ENCODE assay signal across 9 cellular contexts in the genomic region with DNA sequence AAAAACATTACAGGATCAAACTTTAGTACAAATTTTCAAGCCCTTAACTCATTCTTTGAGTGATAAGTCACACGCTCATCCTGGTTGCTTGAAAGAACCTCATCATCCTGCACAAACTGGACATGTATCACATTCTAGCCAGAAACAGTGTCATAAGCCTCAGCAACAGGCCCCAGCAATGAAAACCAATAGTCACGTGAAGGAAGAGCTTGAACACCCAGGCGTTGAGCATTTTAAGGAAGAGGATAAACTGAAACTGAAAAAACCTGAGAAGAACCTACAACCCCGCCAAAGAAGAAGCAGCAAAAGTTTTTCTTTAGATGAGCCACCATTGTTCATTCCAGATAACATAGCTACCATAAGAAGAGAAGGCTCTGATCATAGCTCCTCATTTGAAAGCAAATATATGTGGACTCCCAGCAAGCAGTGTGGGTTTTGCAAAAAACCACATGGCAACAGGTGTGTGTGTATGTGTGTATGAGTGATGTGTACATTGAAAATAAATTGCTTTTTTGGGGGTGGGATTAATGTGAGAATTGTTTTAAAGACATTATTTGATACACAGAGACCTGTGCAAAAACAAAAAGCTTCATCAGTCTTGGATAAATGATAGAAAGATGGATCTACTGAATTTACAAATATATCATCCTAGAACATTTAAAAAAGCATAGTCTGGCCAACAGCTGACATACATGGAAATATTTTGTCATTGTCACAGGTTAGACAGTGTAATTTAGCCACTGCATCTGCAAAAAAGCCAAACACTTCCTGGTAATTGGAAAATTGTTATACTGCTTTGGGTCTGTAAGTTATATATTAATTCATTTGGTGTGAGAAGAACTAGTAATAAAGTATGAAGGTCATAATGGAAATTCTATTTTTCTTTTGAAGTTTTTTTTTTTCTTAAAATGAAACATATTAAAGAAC. TPM values are rescaled to one million over a fixed set of nuclear protein-coding genes. Genes with fewer than 3 reads are reported as not detected.
DNase-seq lines count a peak whose midpoint lies in the region; ATAC-seq and TF ChIP-seq lines count a peak whose summit lies in the region.
"Had no signal": no experiment of that assay in that cellular context is flagged by ENCODE, and none has a peak within 500 bp of the region (broad histone marks: within the 10 kb centered on the region; RNA-seq: fewer than 3 reads in every experiment).

No MANE protein-coding gene starts in this region.

- H3K27ac Mint-ChIP-seq in endodermal cell = peak overlapping the region; percentile 32
- H3K27ac Mint-ChIP-seq in CD4-positive, alpha-beta memory T cell = peak overlapping the region in 2 of 7 donors; percentile 2 to 48

- CTCF ChIA-PET in CD4-positive, alpha-beta memory T cell (lab: Charles Lee; ENCODE audit: partially characterized antibody) = interaction anchor here (0.9 to 1.8 kb wide), 2 partner anchors 10 to 87 kb away, joined by 3 to 6 read pairs; no protein-coding TSS in a partner anchor

- H3K27ac ChIP-seq in endodermal cell (ENCODE audit: low read depth, low read length) = no peak overlapping the region
- H3K27ac ChIP-seq in CD4-positive, alpha-beta memory T cell (ENCODE audit: low read depth, low read length) = no peak overlapping the region

- H3K4me3 ChIP-seq in GM12865 (ENCODE audit: low read depth, low read length) = peak overlapping the region; percentile 10; the same call in 1 of the 2 replicates
- no peak overlapping the region for H3K4me3 ChIP-seq in endodermal cell (ENCODE audit: low read length)
- no peak overlapping the region for H3K4me3 ChIP-seq in BE2C (ENCODE audit: low read depth, low read length)
- H3K4me3 ChIP-seq in CD4-positive, alpha-beta memory T cell (ENCODE audit: low read length in 2 of 2) = no peak overlapping the region

- peak; percentile 77 for DNase-seq in GM12865 (ENCODE audit: low read depth)
- DNase-seq in endodermal cell = no peak
- no peak for DNase-seq in BE2C
- DNase-seq in CD4-positive, alpha-beta memory T cell = no peak
- DNase-seq in foreskin melanocyte = no peak
- DNase-seq in NCI-H1436 (lab: John Stamatoyannopoulos, UW) = no peak
- DNase-seq: stimulated activated CD4-positive, alpha-beta T cell treated with anti-CD3 and anti-CD28 coated beads, Interleukin-1b, Interleukin-23, amount 100 ng/mL, for 48 hours had no signal

- H3K36me3 Mint-ChIP-seq in endodermal cell (ENCODE audit: low read depth) = peaks cover 45% of the 10 kb centered on the region
- peaks cover 40 to 48% of the 10 kb centered on the region in 2 donors for H3K36me3 Mint-ChIP-seq in CD4-positive, alpha-beta memory T cell

- no peaks in the 10 kb centered on the region for H3K4me1 ChIP-seq in endodermal cell (ENCODE audit: control insufficient read depth, insufficient read depth, low read length)
- no peaks in the 10 kb centered on the region for H3K4me1 ChIP-seq in BE2C
- H3K4me1 ChIP-seq in CD4-positive, alpha-beta memory T cell (ENCODE audit: insufficient read depth, low read length) = peaks cover 4% of the 10 kb centered on the region

- H3K9me3 ChIP-seq in endodermal cell (ENCODE audit: control insufficient read depth, low read length) = peaks cover 4% of the 10 kb centered on the region
- no peaks in the 10 kb centered on the region for H3K9me3 ChIP-seq in BE2C
- H3K9me3 ChIP-seq in CD4-positive, alpha-beta memory T cell (ENCODE audit: control insufficient read depth in 1 of 2, low read length in 2 of 2) = no peaks in the 10 kb centered on the region

- H3K27me3 ChIP-seq in endodermal cell (ENCODE audit: control insufficient read depth, insufficient read depth, low read length, poor library complexity, severe bottlenecking) (no peaks in the 10 kb centered on the region), BE2C (no peaks in the 10 kb centered on the region)
- no peaks in the 10 kb centered on the region for H3K27me3 ChIP-seq in CD4-positive, alpha-beta memory T cell (ENCODE audit: insufficient read depth, low read length)

- H3K27me3 Mint-ChIP-seq in endodermal cell (ENCODE audit: insufficient read depth) = no peaks in the 10 kb centered on the region
- no peaks in the 10 kb centered on the region for H3K27me3 Mint-ChIP-seq in CD4-positive, alpha-beta memory T cell

- no peak overlapping the region for H3K4me3 Mint-ChIP-seq in endodermal cell
- no peak overlapping the region for H3K4me3 Mint-ChIP-seq in CD4-positive, alpha-beta memory T cell

- H3K36me3 ChIP-seq in endodermal cell (ENCODE audit: control insufficient read depth, insufficient read depth, low read length) = peaks cover 38% of the 10 kb centered on the region
- peaks cover 29% of the 10 kb centered on the region for H3K36me3 ChIP-seq in BE2C
- peaks cover 12% of the 10 kb centered on the region for H3K36me3 ChIP-seq in CD4-positive, alpha-beta memory T cell (ENCODE audit: insufficient read depth, low read length)

- POLR2A ChIA-PET in CD4-positive, alpha-beta memory T cell (lab: Charles Lee; ENCODE audit: partially characterized antibody) = no interaction called here

- ATAC-seq in GM21360 (IDR thresholded peaks at IDR 0.05; ENCODE audit: unreplicated experiment) = peak; percentile 79
- ATAC-seq in HG03354 (IDR thresholded peaks at IDR 0.05; ENCODE audit: poor library complexity, severe bottlenecking, unreplicated experiment) = peak; percentile 84

- WGBS in endodermal cell (ENCODE audit: insufficient coverage in 1 of 2, insufficient read length in 1 of 2), 2 experiments = 92 to 100% methylated on average over 4 of the region's 4 CpGs

- no peak overlapping the region for H3K9ac ChIP-seq in endodermal cell (ENCODE audit: extremely low read depth, low read length, poor library complexity, severe bottlenecking)

- peaks cover 3% of the 10 kb centered on the region for H3K4me1 Mint-ChIP-seq in endodermal cell
- H3K4me1 Mint-ChIP-seq in CD4-positive, alpha-beta memory T cell = peaks cover 20 to 52% (median 32%) of the 10 kb centered on the region in 4 donors

- peaks cover 8% of the 10 kb centered on the region for H3K9me3 Mint-ChIP-seq in endodermal cell
- H3K9me3 Mint-ChIP-seq in CD4-positive, alpha-beta memory T cell = no peaks in the 10 kb centered on the region

- intact Hi-C loops in CD4-positive, alpha-beta memory T cell (cut with micrococcal nuclease) = no loop called here

- TF ChIP-seq CTCF in GM12865 (IDR thresholded peaks at IDR 0.05; ENCODE audit: insufficient read depth, low read depth, low read length, missing control alignments) (no peak), endodermal cell (conservative IDR thresholded peaks at IDR 0.05) (no peak), BE2C (IDR thresholded peaks at IDR 0.05; ENCODE audit: low read depth, low read length) (no peak)

RNA-seq across cellular contexts. Expression of a gene that starts 50.1 kb away (rescaled TPM):
- 10 to 100 TPM; 68.2 to 72.5 TPM for total RNA-seq in endodermal cell
- 36.8 TPM for polyA plus RNA-seq in endodermal cell (2013, experiment 1 of 2)
- polyA plus RNA-seq in endodermal cell (2013, experiment 2 of 2) = 36.3 TPM
- 11.3 TPM for polyA plus RNA-seq in BE2C (2012; ENCODE audit: insufficient read depth, insufficient read length, low read depth)
- total RNA-seq in CD4-positive, alpha-beta memory T cell = 100 to 1,000 TPM; 115 to 119 TPM
- 10 to 100 TPM in 1 of 2 donors, 1 to 10 TPM in 1; 5.1 to 47.1 TPM for polyA plus RNA-seq in CD4-positive, alpha-beta memory T cell
